20 cellular contexts compared by ENCODE assay signal in the genomic region with DNA sequence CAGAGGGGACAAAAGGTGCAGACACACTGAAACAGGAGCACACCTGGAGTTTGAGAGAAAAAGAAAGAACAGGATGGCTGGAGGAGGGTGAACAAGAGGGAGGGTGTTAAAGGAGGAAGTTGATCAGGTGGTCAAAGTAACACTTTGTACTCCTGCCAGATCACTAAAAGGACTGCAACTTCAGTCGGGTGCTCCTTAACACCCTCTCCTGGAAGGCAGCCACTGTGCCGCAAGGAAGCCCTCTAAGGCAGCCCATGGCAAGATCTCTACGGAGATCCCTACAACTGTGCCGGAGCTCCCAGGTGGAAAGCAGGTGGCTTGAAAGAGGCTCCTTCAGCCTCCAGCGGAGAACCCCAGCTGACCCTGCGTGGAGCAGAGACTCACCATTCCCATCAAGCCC.
DNase-seq lines count a peak whose midpoint lies in the region; ATAC-seq and TF ChIP-seq lines count a peak whose summit lies in the region.
"Had no signal": no experiment of that assay in that cellular context is flagged by ENCODE, and none has a peak within 500 bp of the region (broad histone marks: within the 10 kb centered on the region; RNA-seq: fewer than 3 reads in every experiment).

No MANE protein-coding gene starts in this region.

- peak overlapping the region; percentile 6 for H3K27ac ChIP-seq in mesendoderm (ENCODE audit: low read depth, low read length)
- no peak overlapping the region for H3K27ac ChIP-seq in upper lobe of right lung
- H3K27ac ChIP-seq in GM23248 = no peak overlapping the region
- H3K27ac ChIP-seq: dorsolateral prefrontal cortex, esophagus squamous epithelium, PC-9, spleen had no signal

- no peak overlapping the region for H3K18ac ChIP-seq in mesendoderm (ENCODE audit: low read length)

- H3K4ac ChIP-seq in mesendoderm (ENCODE audit: low read depth, low read length) = no peak overlapping the region

- H2AK5ac ChIP-seq in mesendoderm (ENCODE audit: low read length) = no peak overlapping the region

- WGBS in mesendoderm (ENCODE audit: extremely low coverage, insufficient coverage, low lambda C conversion rate) = no CpG with 5 or more reads among the region's 6 CpGs
- WGBS in GM23248 (ENCODE audit: low coverage in 1 of 2, low lambda C conversion rate in 2 of 2, missing lambda C conversion rate in 2 of 2), 2 experiments = 13 to 17% methylated on average over 6 of the region's 6 CpGs

- H3K9me3 Mint-ChIP-seq in WTC11 (peaks cover 11% of the 10 kb centered on the region), CD14-positive monocyte (peaks cover 0 to 12% (median 6%) of the 10 kb centered on the region in 7 donors)
- H3K9me3 Mint-ChIP-seq: activated T-helper 1 cell treated with anti-CD3 and anti-CD28 coated beads, Interleukin-12 subunit alpha, Interleukin-12 subunit beta, Interleukin-2, Interleukin-4 antibody, amounts not matched to agents 30 ng/mL and 10 ng/mL and 1 ng/mL, durations not matched to agents 14 hours and 24 hours and 36 hours had no signal

- peak overlapping the region; percentile 68 for H3K56ac ChIP-seq in mesendoderm (ENCODE audit: low read length)

- intact Hi-C loops in upper lobe of right lung (cut with DNase I) = no loop called here
- intact Hi-C loops in CD14-positive monocyte (cut with micrococcal nuclease) = no loop called here

- no peaks in the 10 kb centered on the region; the same call in 1 of the 2 replicates for H3K27me3 Mint-ChIP-seq in WTC11 (ENCODE audit: low read depth)
- H3K27me3 Mint-ChIP-seq in CD14-positive monocyte (ENCODE audit: low read depth in 3 of 3) = peaks cover 14 to 28% (median 26%) of the 10 kb centered on the region in 3 donors

- H4K8ac ChIP-seq in mesendoderm (ENCODE audit: low read depth, low read length) = no peak overlapping the region

- no peak overlapping the region for H4K5ac ChIP-seq in mesendoderm (ENCODE audit: low read length)

- POLR2A ChIA-PET in WTC11 (lab: Charles Lee) = no interaction called here

- no peaks in the 10 kb centered on the region for H3F3A ChIP-seq in GM23248 (ENCODE audit: insufficient read depth)

- H3K4me2 ChIP-seq in mesendoderm (ENCODE audit: low read length) = no peak overlapping the region
- no peak overlapping the region for H3K4me2 ChIP-seq in GM23248 (ENCODE audit: unreplicated experiment)
- H3K4me2 ChIP-seq: PC-9 had no signal

- H3K36me3 ChIP-seq in mesendoderm (ENCODE audit: control insufficient read depth, insufficient read depth, low read length) (no peaks in the 10 kb centered on the region), upper lobe of right lung (no peaks in the 10 kb centered on the region), GM23248 (ENCODE audit: low read depth) (no peaks in the 10 kb centered on the region)
- H3K36me3 ChIP-seq: esophagus squamous epithelium, spleen had no signal

- H2BK15ac ChIP-seq in mesendoderm (replicated peaks; ENCODE audit: low read depth) = no peak overlapping the region

- DNase-seq in SKM-1 treated with dmso at 0.1 percent for 144 hours (lab: John Stamatoyannopoulos, UW; ENCODE audit: unreplicated experiment) = peak; percentile 47
- no peak for DNase-seq in SKM-1 (lab: John Stamatoyannopoulos, UW; ENCODE audit: unreplicated experiment)
- DNase-seq in WTC11 (ENCODE audit: low spot score) = peak; percentile 47
- peak; percentile 80 for DNase-seq in mesendoderm
- peak; percentile 62 for DNase-seq in upper lobe of right lung
- DNase-seq in GM23248 = no peak
- no peak for DNase-seq in NCI-H2171 (lab: John Stamatoyannopoulos, UW)
- no peak for DNase-seq in CD14-positive monocyte (ENCODE audit: low spot score)
- DNase-seq: activated CD8-positive, alpha-beta T cell treated with anti-CD3 and anti-CD28 coated beads, Interleukin-2, amount 10 ng/mL, durations not matched to agents 7 days and 5 days; activated naive CD8-positive, alpha-beta T cell treated with anti-CD3 and anti-CD28 coated beads, Interleukin-2, amount 10 ng/mL, durations not matched to agents 7 days and 5 days; CD4-positive, CD25-positive, alpha-beta regulatory T cell; dorsolateral prefrontal cortex; esophagus squamous epithelium; Karpas-422; NCI-H187 treated with DMSO at 0.1 percent for 48 hours; PC-9; spleen; stimulated activated naive CD4-positive, alpha-beta T cell treated with Interleukin-2 at 50 U/mL for 16 hours had no signal

- H3K36me3 Mint-ChIP-seq in WTC11 (peaks cover 10% of the 10 kb centered on the region), CD14-positive monocyte (no peaks in the 10 kb centered on the region)
- H3K36me3 Mint-ChIP-seq: activated naive CD8-positive, alpha-beta T cell treated with anti-CD3 and anti-CD28 coated beads, Interleukin-2, amount 10 ng/mL, durations not matched to agents 7 days and 5 days; CD4-positive, CD25-positive, alpha-beta regulatory T cell had no signal

- no peak overlapping the region for H2BK120ac ChIP-seq in mesendoderm (ENCODE audit: low read depth, low read length)

- no peak overlapping the region for H3K4me3 ChIP-seq in mesendoderm (ENCODE audit: low read length)
- no peak overlapping the region for H3K4me3 ChIP-seq in upper lobe of right lung
- no peak overlapping the region for H3K4me3 ChIP-seq in GM23248
- H3K4me3 ChIP-seq: dorsolateral prefrontal cortex, esophagus squamous epithelium, PC-9, spleen had no signal

- H3K79me2 ChIP-seq in mesendoderm (ENCODE audit: control insufficient read depth, insufficient read depth, low read length) = no peaks in the 10 kb centered on the region
- H3K79me2 ChIP-seq in GM23248 (ENCODE audit: insufficient read depth) = no peaks in the 10 kb centered on the region

- CTCF ChIA-PET in WTC11 (lab: Charles Lee) = interaction anchor here (1.0 to 1.7 kb wide), 3 partner anchors 98 to 181 kb away, joined by 3 to 6 read pairs (median 3); partner anchors contain the start of gene MSX2

- no peak overlapping the region for H2AFZ ChIP-seq in GM23248
- H2AFZ ChIP-seq: PC-9 had no signal

- H3K23ac ChIP-seq in mesendoderm (ENCODE audit: low read length) = no peak overlapping the region

- H3K4me1 Mint-ChIP-seq in WTC11 (peaks cover 30% of the 10 kb centered on the region), CD14-positive monocyte (peaks cover 2% of the 10 kb centered on the region)
- H3K4me1 Mint-ChIP-seq: activated naive CD8-positive, alpha-beta T cell treated with anti-CD3 and anti-CD28 coated beads, Interleukin-2, amount 10 ng/mL, durations not matched to agents 7 days and 5 days had no signal

- H3K4me1 ChIP-seq in mesendoderm (ENCODE audit: control insufficient read depth, low read depth, low read length) (peaks cover 4% of the 10 kb centered on the region), upper lobe of right lung (peaks cover 4% of the 10 kb centered on the region), GM23248 (ENCODE audit: insufficient read depth) (peaks cover 5% of the 10 kb centered on the region; the same call in 1 of the 2 replicates)
- H3K4me1 ChIP-seq: esophagus squamous epithelium, spleen had no signal

- H3K4me3 Mint-ChIP-seq in WTC11 (peak overlapping the region; percentile 2), CD14-positive monocyte (peak overlapping the region in 1 of 2 donors; percentile 32)
- H3K4me3 Mint-ChIP-seq: activated CD8-positive, alpha-beta T cell treated with anti-CD3 and anti-CD28 coated beads, Interleukin-2, amount 10 ng/mL, durations not matched to agents 7 days and 5 days; activated naive CD8-positive, alpha-beta T cell treated with anti-CD3 and anti-CD28 coated beads, Interleukin-2, amount 10 ng/mL, durations not matched to agents 7 days and 5 days; activated T-helper 1 cell treated with anti-CD3 and anti-CD28 coated beads, Interleukin-12 subunit alpha, Interleukin-12 subunit beta, Interleukin-2, Interleukin-4 antibody, amounts not matched to agents 30 ng/mL and 10 ng/mL and 1 ng/mL, durations not matched to agents 14 hours and 24 hours and 36 hours; CD4-positive, CD25-positive, alpha-beta regulatory T cell had no signal

- H2BK5ac ChIP-seq in mesendoderm (ENCODE audit: low read length) = no peak overlapping the region

- peak overlapping the region; percentile 67 for H3K27ac Mint-ChIP-seq in WTC11
- no peak overlapping the region for H3K27ac Mint-ChIP-seq in CD14-positive monocyte
- H3K27ac Mint-ChIP-seq: activated CD8-positive, alpha-beta T cell treated with anti-CD3 and anti-CD28 coated beads, Interleukin-2, amount 10 ng/mL, durations not matched to agents 7 days and 5 days; activated naive CD8-positive, alpha-beta T cell treated with anti-CD3 and anti-CD28 coated beads, Interleukin-2, amount 10 ng/mL, durations not matched to agents 7 days and 5 days; activated T-helper 1 cell treated with anti-CD3 and anti-CD28 coated beads, Interleukin-12 subunit alpha, Interleukin-12 subunit beta, Interleukin-2, Interleukin-4 antibody, amounts not matched to agents 30 ng/mL and 10 ng/mL and 1 ng/mL, durations not matched to agents 14 hours and 24 hours and 36 hours; CD4-positive, CD25-positive, alpha-beta regulatory T cell had no signal

- in situ Hi-C loops in GM23248 (cut with MboI) = no loop called here

- H3K9me3 ChIP-seq in upper lobe of right lung (no peaks in the 10 kb centered on the region), GM23248 (ENCODE audit: low read depth) (no peaks in the 10 kb centered on the region)

- H3K9me2 ChIP-seq in GM23248 (ENCODE audit: insufficient read depth) = no peaks in the 10 kb centered on the region

- ATAC-seq in WTC11 = peak; percentile 97
- peak; percentile 66 for ATAC-seq in upper lobe of right lung
- ATAC-seq: activated CD8-positive, alpha-beta T cell treated with anti-CD3 and anti-CD28 coated beads, Interleukin-2, amount 10 ng/mL, durations not matched to agents 7 days and 5 days; left lobe of liver had no signal

- H3K9ac ChIP-seq in mesendoderm (ENCODE audit: low read length) (no peak overlapping the region), GM23248 (no peak overlapping the region)

- TF ChIP-seq CTCF in WTC11 (IDR thresholded peaks at IDR 0.05) (no peak), upper lobe of right lung (IDR thresholded peaks at IDR 0.05) (no peak), CD14-positive monocyte (IDR thresholded peaks at IDR 0.05) (no peak)

- H3K79me1 ChIP-seq in mesendoderm (ENCODE audit: low read length) = no peaks in the 10 kb centered on the region

- H3K27me3 ChIP-seq in mesendoderm (ENCODE audit: insufficient read depth, low read length, poor library complexity) (no peaks in the 10 kb centered on the region), upper lobe of right lung (peaks cover 15% of the 10 kb centered on the region), GM23248 (replicated peaks; ENCODE audit: insufficient read depth) (no peaks in the 10 kb centered on the region)

- no peaks in the 10 kb centered on the region for H4K20me1 ChIP-seq in GM23248 (ENCODE audit: insufficient read depth)

TF ChIP-seq in WTC11, 78 proteins besides CTCF, POLR2A, EP300 and RAD21:
- TF ChIP-seq, protein P1, sequence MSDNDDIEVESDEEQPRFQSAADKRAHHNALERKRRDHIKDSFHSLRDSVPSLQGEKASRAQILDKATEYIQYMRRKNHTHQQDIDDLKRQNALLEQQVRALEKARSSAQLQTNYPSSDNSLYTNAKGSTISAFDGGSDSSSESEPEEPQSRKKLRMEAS (CRISPR knock-in tag; IDR thresholded peaks at IDR 0.05) = peak; percentile 40; the same call in 1 of the 2 replicates
- TF ChIP-seq GTF2I (CRISPR knock-in tag; conservative IDR thresholded peaks at IDR 0.05) = no peak
TF ChIP-seq in WTC11: peak in this region for 1.

Comparison
In these comparisons a context has a peak if more than half of its experiments do, and no peak if none do; other contexts are left out.
1. DNase-seq: peak in SKM-1 treated with dmso at 0.1 percent for 144 hours (single experiment), WTC11 (single experiment), mesendoderm (single experiment) and upper lobe of right lung (single experiment); none in SKM-1 (single experiment), GM23248 (single experiment), NCI-H2171 (single experiment) and CD14-positive monocyte (single experiment).